8 cellular contexts compared by ENCODE assay signal in genomic region chrX:52933976-52934703, GRCh38. TPM values are rescaled to one million over a fixed set of nuclear protein-coding genes. Genes with fewer than 3 reads are reported as not detected.
A peak's percentile ranks its signal among the peaks of the same experiment; 100 is the strongest.
DNase-seq lines count a peak whose midpoint lies in the region; ATAC-seq and TF ChIP-seq lines count a peak whose summit lies in the region.

No MANE protein-coding gene starts in this region.

- H3K9ac ChIP-seq in skeletal muscle tissue (ENCODE audit: low read depth in 1 of 3, low read length in 3 of 3), result peak overlapping the region; percentile 59 to 99 (median 94)

- DNase-seq in HFF-Myc (ENCODE audit: extremely low read depth, low read depth) (no peak), T-helper 17 cell (no peak), glutamatergic neuron (no peak), HuH-7 (ENCODE audit: low spot score) (no peak)
- DNase-seq in stimulated activated CD4-positive, alpha-beta T cell treated with anti-CD3 and anti-CD28 coated beads, Interleukin-1b, Interleukin-23, amount 100 ng/mL, for 48 hours, result no peak

- no peaks in the 10 kb centered on the region for H3K27me3 ChIP-seq in skeletal muscle tissue (ENCODE audit: control insufficient read depth in 3 of 3, insufficient read depth in 3 of 3, low read length in 3 of 3)

- H3K36me3 Mint-ChIP-seq in T-helper 17 cell (ENCODE audit: low read depth), result no peaks in the 10 kb centered on the region
- H3K36me3 Mint-ChIP-seq in glutamatergic neuron (ENCODE audit: unreplicated experiment), result no peaks in the 10 kb centered on the region

- peaks cover 4% of the 10 kb centered on the region for H3K27me3 Mint-ChIP-seq in T-helper 17 cell
- H3K27me3 Mint-ChIP-seq in glutamatergic neuron (ENCODE audit: unreplicated experiment), result peaks cover 10% of the 10 kb centered on the region

- H3K9me3 ChIP-seq in T-helper 17 cell (ENCODE audit: control insufficient read depth, low read length, poor library complexity, severe bottlenecking), result no peaks in the 10 kb centered on the region
- no peaks in the 10 kb centered on the region for H3K9me3 ChIP-seq in skeletal muscle tissue (ENCODE audit: control insufficient read depth in 3 of 3, low read length in 3 of 3)

- H3K4me3 Mint-ChIP-seq in T-helper 17 cell, result peak overlapping the region; percentile 95
- peak overlapping the region; percentile 91 for H3K4me3 Mint-ChIP-seq in glutamatergic neuron (ENCODE audit: unreplicated experiment)

- no peaks in the 10 kb centered on the region for H3K36me3 ChIP-seq in skeletal muscle tissue (ENCODE audit: control insufficient read depth in 3 of 3, insufficient read depth in 3 of 3, low read length in 3 of 3)

- H3K4me3 ChIP-seq in GM08714 (ENCODE audit: low read length) (peak overlapping the region; percentile 65), HFF-Myc (replicated peaks; ENCODE audit: low read depth, low read length) (peak overlapping the region; percentile 53), skeletal muscle tissue (ENCODE audit: low read length in 3 of 3) (peak overlapping the region; percentile 89 to 99 (median 89))

- H3K9me3 Mint-ChIP-seq in glutamatergic neuron (ENCODE audit: unreplicated experiment), result peaks cover 9% of the 10 kb centered on the region

- H3K27ac Mint-ChIP-seq in T-helper 17 cell (peak overlapping the region; percentile 98), glutamatergic neuron (ENCODE audit: unreplicated experiment) (peak overlapping the region; percentile 97)

- peaks cover 0 to 11% (median 4%) of the 10 kb centered on the region in 3 donors for H3K4me1 ChIP-seq in skeletal muscle tissue (ENCODE audit: control insufficient read depth in 3 of 3, insufficient read depth in 3 of 3, low read length in 3 of 3)

- H3K27ac ChIP-seq in skeletal muscle tissue (ENCODE audit: low read depth, low read length), result peak overlapping the region; percentile 95

- ATAC-seq in T-helper 17 cell, result no peak
- ATAC-seq in HG02938 (IDR thresholded peaks at IDR 0.05; ENCODE audit: unreplicated experiment), result no peak

- H3K4me1 Mint-ChIP-seq in T-helper 17 cell, result peaks cover 12% of the 10 kb centered on the region
- H3K4me1 Mint-ChIP-seq in glutamatergic neuron (ENCODE audit: low read depth, unreplicated experiment), result peaks cover 2% of the 10 kb centered on the region

- TF ChIP-seq CTCF in HFF-Myc (IDR thresholded peaks at IDR 0.05; ENCODE audit: low read depth, low read length, missing control alignments) (no peak), glutamatergic neuron (IDR thresholded peaks at IDR 0.05; ENCODE audit: partially characterized antibody, unreplicated experiment) (no peak)

RNA-seq across cellular contexts. Expression of gene FAM156A, which starts 24.2 kb away (rescaled TPM):
- total RNA-seq in T-helper 17 cell (10 to 100 TPM; 10.0 to 13.7 TPM), glutamatergic neuron (ENCODE audit: unreplicated experiment) (22.1 TPM), skeletal muscle tissue (3.7 TPM)

RNA-seq across cellular contexts. Expression of gene FAM156B, which starts 37.0 kb away (rescaled TPM):
- total RNA-seq in T-helper 17 cell (10 to 100 TPM in 1 of 2 donors, 1 to 10 TPM in 1; 6.0 to 10.5 TPM), glutamatergic neuron (ENCODE audit: unreplicated experiment) (11.8 TPM), skeletal muscle tissue (21.9 TPM)
